Comparison of ENCODE assay signal across 8 cellular contexts in the genomic region with DNA sequence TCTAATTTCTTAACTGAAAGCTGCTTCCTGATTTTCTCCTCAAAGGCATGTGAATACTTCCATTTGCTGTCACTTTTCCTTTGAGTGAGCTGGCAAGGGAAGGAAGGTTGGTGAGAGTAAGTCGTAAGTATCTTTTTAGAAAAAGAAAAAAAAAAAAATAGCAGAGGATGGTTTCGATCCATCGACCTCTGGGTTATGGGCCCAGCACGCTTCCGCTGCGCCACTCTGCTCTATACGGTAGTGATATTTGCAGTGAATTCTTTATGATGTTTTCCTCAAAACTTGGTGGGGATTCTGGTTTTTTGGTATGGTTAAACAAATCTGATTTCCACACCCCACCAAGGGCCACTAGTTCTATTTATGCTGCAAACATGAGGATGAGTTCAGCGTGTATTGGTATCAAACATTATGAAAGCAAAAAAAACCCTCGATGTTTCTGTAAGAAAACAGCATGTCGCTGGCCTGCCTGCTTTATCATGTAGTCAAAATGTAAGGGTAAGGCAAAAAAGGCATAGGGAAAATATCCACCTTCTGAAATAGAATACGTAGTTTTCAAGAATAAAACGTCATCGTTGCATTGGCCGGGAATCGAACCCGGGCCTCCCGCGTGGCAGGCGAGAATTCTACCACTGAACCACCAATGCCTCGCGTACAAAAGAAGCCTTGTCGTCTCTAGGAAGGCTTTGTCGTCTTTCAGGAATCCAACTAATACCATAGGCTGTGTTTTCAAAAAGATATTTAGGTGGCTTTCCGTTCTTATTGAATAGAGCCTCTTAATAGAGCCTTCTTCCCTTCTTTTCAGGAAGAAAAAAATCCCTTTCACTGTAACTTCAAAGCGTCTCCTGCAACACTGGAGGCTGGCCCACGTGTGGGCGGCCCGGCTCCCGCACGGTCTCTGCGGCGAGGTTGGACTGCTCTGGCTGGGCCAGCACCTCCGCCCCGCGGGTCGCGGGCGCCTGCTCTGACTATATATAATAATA. TPM values are rescaled to one million over a fixed set of nuclear protein-coding genes. Genes with fewer than 3 reads are reported as not detected.
DNase-seq lines count a peak whose midpoint lies in the region; ATAC-seq and TF ChIP-seq lines count a peak whose summit lies in the region.

No MANE protein-coding gene starts in this region.

- TF ChIP-seq CTCF in GM12865 (IDR thresholded peaks at IDR 0.05; ENCODE audit: insufficient read depth, low read depth, low read length, missing control alignments) (no peak), ascending aorta (IDR thresholded peaks at IDR 0.05) (no peak)

- H3K27ac ChIP-seq in ascending aorta: peak overlapping the region; percentile 87 to 94

- no peaks in the 10 kb centered on the region for H3K36me3 ChIP-seq in ascending aorta

- peak overlapping the region; percentile 82 for H3K4me3 Mint-ChIP-seq in T-helper 2 cell treated with Interferon-gamma antibody and Interleukin-4, amounts not matched to agents 5 μg/mL and 100 μg/mL, for 36 hours

- H3K27me3 ChIP-seq in ascending aorta: no peaks in the 10 kb centered on the region

- H3K27ac Mint-ChIP-seq in T-helper 2 cell treated with Interferon-gamma antibody and Interleukin-4, amounts not matched to agents 5 μg/mL and 100 μg/mL, for 36 hours: peak overlapping the region; percentile 92

- peak; percentile 78 for ATAC-seq in HG02678 (IDR thresholded peaks at IDR 0.05; ENCODE audit: unreplicated experiment)

- no peaks in the 10 kb centered on the region for H3K36me3 Mint-ChIP-seq in T-helper 2 cell treated with Interferon-gamma antibody and Interleukin-4, amounts not matched to agents 5 μg/mL and 100 μg/mL, for 36 hours (ENCODE audit: low read depth)

- intact Hi-C loops in ascending aorta (cut with DNase I): loop anchor here (2.0 to 10.0 kb wide), 8 partner anchors 64 to 1112 kb away; a partner anchor contains a TSS

- peaks cover 0 to 3% of the 10 kb centered on the region in 2 donors for H3K4me1 ChIP-seq in ascending aorta

- H3K9me3 ChIP-seq in ascending aorta: no peaks in the 10 kb centered on the region

- H3K4me3 ChIP-seq in GM12865 (ENCODE audit: low read depth, low read length): peak overlapping the region; percentile 52
- H3K4me3 ChIP-seq in ascending aorta: peak overlapping the region; percentile 59 to 73

- peaks cover 28% of the 10 kb centered on the region for H3K27me3 Mint-ChIP-seq in T-helper 2 cell treated with Interferon-gamma antibody and Interleukin-4, amounts not matched to agents 5 μg/mL and 100 μg/mL, for 36 hours (ENCODE audit: low read depth)

- H3K4me1 Mint-ChIP-seq in T-helper 2 cell treated with Interferon-gamma antibody and Interleukin-4, amounts not matched to agents 5 μg/mL and 100 μg/mL, for 36 hours (ENCODE audit: low read depth): peaks cover 26% of the 10 kb centered on the region

- DNase-seq in GM12865 (ENCODE audit: low read depth): peak; percentile 84
- peak; percentile 54 for DNase-seq in NCI-H1417 treated with DMSO at 0.1 percent for 48 hours (lab: John Stamatoyannopoulos, UW)
- DNase-seq in T-helper 2 cell treated with Interferon-gamma antibody and Interleukin-4, amounts not matched to agents 5 μg/mL and 100 μg/mL, for 36 hours (ENCODE audit: low spot score): peak; percentile 78
- peak in 1 of 2 donors; percentile 93 for DNase-seq in ascending aorta (ENCODE audit: low spot score in 2 of 2)
- peak; percentile 33 for DNase-seq in hepatic stellate cell (ENCODE audit: low spot score)
- peak; percentile 74 for DNase-seq in renal cortical epithelial cell (ENCODE audit: low read depth)
- no peak for DNase-seq in cortex of kidney (lab: John Stamatoyannopoulos, UW)

- H3K9me3 Mint-ChIP-seq in T-helper 2 cell treated with Interferon-gamma antibody and Interleukin-4, amounts not matched to agents 5 μg/mL and 100 μg/mL, for 36 hours: no peaks in the 10 kb centered on the region

RNA-seq across cellular contexts. Expression of a gene that starts 9.6 kb away (rescaled TPM):
- total RNA-seq in ascending aorta (not detected), renal cortical epithelial cell (not detected in 2 replicates)

RNA-seq across cellular contexts. Expression of a gene that starts 54.4 kb away (rescaled TPM):
- not detected for total RNA-seq in ascending aorta
- not detected in 2 replicates for total RNA-seq in renal cortical epithelial cell
